8 cellular contexts compared by ENCODE assay signal in genomic region chr3:138593488-138594149, GRCh38. TPM values are rescaled to one million over a fixed set of nuclear protein-coding genes. Genes with fewer than 3 reads are reported as not detected.
DNase-seq lines count a peak whose midpoint lies in the region; ATAC-seq, FAIRE-seq and TF ChIP-seq lines count a peak whose summit lies in the region.

No MANE protein-coding gene starts in this region.

- ATAC-seq in RWPE2 (ENCODE audit: low read depth): peak; percentile 15
- ATAC-seq in pancreas: peak; percentile 24 to 27 (median 26)

- no peak for TF ChIP-seq POLR2A in esophagus muscularis mucosa (IDR thresholded peaks at IDR 0.05; ENCODE audit: low read depth)

- intact Hi-C loops in esophagus muscularis mucosa (cut with DNase I): loop anchor here (1.0 to 10.0 kb wide), 4 partner anchors 16 to 322 kb away; partner anchors contain the start of gene PIK3CB
- intact Hi-C loops in pancreas (cut with DNase I): loop anchor here in 2 of 3 donors (10.0 kb wide), 1 partner anchor 321 kb away; no protein-coding TSS in a partner anchor

- TF ChIP-seq EP300 in esophagus muscularis mucosa (IDR thresholded peaks at IDR 0.05): no peak

- no peaks in the 10 kb centered on the region for H3K9me3 ChIP-seq in RWPE2 (ENCODE audit: severe bottlenecking)
- no peaks in the 10 kb centered on the region for H3K9me3 ChIP-seq in esophagus muscularis mucosa
- H3K9me3 ChIP-seq in pancreas: no peaks in the 10 kb centered on the region

- TF ChIP-seq CTCF in RWPE2 (IDR thresholded peaks at IDR 0.05; ENCODE audit: poor library complexity, severe bottlenecking) (no peak), esophagus muscularis mucosa (IDR thresholded peaks at IDR 0.05) (no peak), pancreas (IDR thresholded peaks at IDR 0.05) (no peak)

- H3K4me3 ChIP-seq in RWPE2 (ENCODE audit: severe bottlenecking) (peak overlapping the region; percentile 53), esophagus muscularis mucosa (peak overlapping the region; percentile 67 to 75 (median 70)), pancreas (peak overlapping the region; percentile 31 to 73 (median 55))

- no peak for FAIRE-seq in pancreas (lab: Jason Lieb, UNC)

- H3K27me3 ChIP-seq in RWPE2 (ENCODE audit: insufficient read depth, poor library complexity, severe bottlenecking) (no peaks in the 10 kb centered on the region), esophagus muscularis mucosa (no peaks in the 10 kb centered on the region), pancreas (no peaks in the 10 kb centered on the region)

- H3K27ac ChIP-seq in RWPE2 (ENCODE audit: poor library complexity, severe bottlenecking): peak overlapping the region; percentile 56
- peak overlapping the region; percentile 89 to 98 (median 89) for H3K27ac ChIP-seq in esophagus muscularis mucosa (replicated peaks in 1 of 4)
- peak overlapping the region; percentile 92 to 99 (median 93) for H3K27ac ChIP-seq in pancreas

- H3K4me1 ChIP-seq in RWPE2 (ENCODE audit: insufficient read depth, poor library complexity, severe bottlenecking): no peaks in the 10 kb centered on the region
- peaks cover 5 to 18% (median 13%) of the 10 kb centered on the region in 4 donors for H3K4me1 ChIP-seq in esophagus muscularis mucosa
- peaks cover 31 to 33% (median 33%) of the 10 kb centered on the region in 3 donors for H3K4me1 ChIP-seq in pancreas

- peak; percentile 36 for DNase-seq in D341Med (ENCODE audit: low spot score)
- no peak for DNase-seq in RWPE2 (ENCODE audit: low spot score)
- no peak for DNase-seq in esophagus muscularis mucosa (ENCODE audit: extremely low spot score)
- DNase-seq in pancreas: peak in 1 of 6 donors; percentile 33
- no peak for DNase-seq in KG1 (lab: John Stamatoyannopoulos, UW)
- DNase-seq in retina: no peak
- no peak for DNase-seq in hippocampal formation (lab: John Stamatoyannopoulos, UW)
- no peak for DNase-seq in stimulated activated CD4-positive, alpha-beta T cell treated with anti-CD3 and anti-CD28 coated beads, Interleukin-4, amount 100 ng/mL, for 24 hours

- WGBS in esophagus muscularis mucosa: 13% methylated on average over 20 of the region's 22 CpGs
- WGBS in pancreas, 2 donors: 1 to 3% methylated on average over 22 of the region's 22 CpGs

- H3K36me3 ChIP-seq in RWPE2 (ENCODE audit: low read depth): peaks cover 19% of the 10 kb centered on the region
- peaks cover 0 to 15% (median 4%) of the 10 kb centered on the region in 4 donors for H3K36me3 ChIP-seq in esophagus muscularis mucosa
- H3K36me3 ChIP-seq in pancreas: no peaks in the 10 kb centered on the region

RNA-seq across cellular contexts. Expression of gene CEP70, which starts 0.4 kb away (rescaled TPM):
- total RNA-seq in esophagus muscularis mucosa: 10 to 100 TPM; 25.5 to 54.4 (median 39.0) TPM
- total RNA-seq in pancreas: 10 to 100 TPM; 22.0 to 44.0 (median 24.6) TPM
- 10 to 100 TPM; 13.6 to 16.9 TPM for polyA plus RNA-seq in pancreas

RNA-seq across cellular contexts. Expression of gene FAIM, which starts 15.0 kb away (rescaled TPM):
- total RNA-seq in esophagus muscularis mucosa (10 to 100 TPM in 1 of 4 donors, 1 to 10 TPM in 3; 8.3 to 12.3 (median 9.3) TPM), pancreas (10 to 100 TPM; 10.5 to 17.7 (median 13.4) TPM)
- polyA plus RNA-seq in pancreas: 10 to 100 TPM; 32.4 to 36.5 TPM
